In the genomic region with DNA sequence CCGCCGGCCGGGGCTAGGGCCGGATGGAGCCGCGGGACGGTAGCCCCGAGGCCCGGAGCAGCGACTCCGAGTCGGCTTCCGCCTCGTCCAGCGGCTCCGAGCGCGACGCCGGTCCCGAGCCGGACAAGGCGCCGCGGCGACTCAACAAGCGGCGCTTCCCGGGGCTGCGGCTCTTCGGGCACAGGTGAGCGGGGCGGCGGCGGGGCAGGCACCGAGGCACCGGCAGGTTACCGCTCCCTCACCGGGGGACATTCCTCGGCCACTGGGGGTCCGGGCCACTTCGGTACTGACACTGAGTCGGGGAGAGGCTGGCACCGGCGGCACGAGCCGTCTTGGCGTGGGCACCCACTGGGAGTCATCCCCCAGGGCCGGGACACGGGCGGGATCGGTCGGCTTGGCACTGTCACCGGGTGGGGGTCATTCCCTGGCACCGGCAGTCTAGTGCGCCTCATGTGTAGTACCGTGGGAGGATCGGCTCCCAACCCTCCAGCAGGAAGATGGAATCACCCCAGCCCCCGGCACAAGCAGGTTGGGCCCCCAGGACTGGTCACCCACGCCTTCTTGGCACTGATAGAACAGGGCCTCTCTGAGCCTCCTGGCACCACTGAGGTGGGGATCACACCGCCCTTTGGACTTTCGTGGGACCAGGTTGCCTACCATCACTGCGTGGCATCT, we compare ENCODE assay signal across 8 cellular contexts. TPM values are rescaled to one million over a fixed set of nuclear protein-coding genes. Genes with fewer than 3 reads are reported as not detected.
DNase-seq lines count a peak whose midpoint lies in the region; ATAC-seq and TF ChIP-seq lines count a peak whose summit lies in the region.

No MANE protein-coding gene starts in this region.

- H3F3A ChIP-seq in SK-N-SH (replicated peaks; ENCODE audit: insufficient read depth) = no peaks in the 10 kb centered on the region

- WGBS in SK-N-SH (ENCODE audit: low lambda C conversion rate) = 6% methylated on average over 11 of the region's 63 CpGs
- 9 to 12% methylated on average over 20 to 63 of the region's 63 CpGs for WGBS in endodermal cell (ENCODE audit: insufficient coverage in 1 of 2, insufficient read length in 1 of 2), 2 experiments

- H3K27ac ChIP-seq in SK-N-SH (ENCODE audit: low read depth in 2 of 2, low read length in 1 of 2) (peak overlapping the region in 1 of 2 experiments; percentile 5; a peak in 1 of 4 replicates), endodermal cell (ENCODE audit: low read depth, low read length) (no peak overlapping the region)

- peaks cover 44% of the 10 kb centered on the region for H3K36me3 Mint-ChIP-seq in activated T-cell treated with anti-CD3 and anti-CD28 coated beads, Interleukin-2, amount 50 U/mL, for 24 hours (ENCODE audit: low read depth)
- no peaks in the 10 kb centered on the region for H3K36me3 Mint-ChIP-seq in endodermal cell (ENCODE audit: low read depth)
- no peaks in the 10 kb centered on the region for H3K36me3 Mint-ChIP-seq in nephron progenitor cell (ENCODE audit: low read depth)

- TF ChIP-seq CTCF in SK-N-SH (IDR thresholded peaks at IDR 0.05) = no peak
- TF ChIP-seq CTCF in endodermal cell (conservative IDR thresholded peaks at IDR 0.05) = no peak
- TF ChIP-seq CTCF in nephron progenitor cell (IDR thresholded peaks at IDR 0.05) = no peak

- no peaks in the 10 kb centered on the region for H3K9me3 Mint-ChIP-seq in activated T-cell treated with anti-CD3 and anti-CD28 coated beads, Interleukin-2, amount 50 U/mL, for 24 hours
- H3K9me3 Mint-ChIP-seq in endodermal cell (no peaks in the 10 kb centered on the region), nephron progenitor cell (no peaks in the 10 kb centered on the region)

- peaks cover 17 to 19% of the 10 kb centered on the region in 2 experiments; a peak in 3 of 4 replicates for H3K4me1 ChIP-seq in SK-N-SH (ENCODE audit: control insufficient read depth in 1 of 2, insufficient read depth in 2 of 2, low read depth in 1 of 2, low read length in 1 of 2)
- peaks cover 10% of the 10 kb centered on the region for H3K4me1 ChIP-seq in endodermal cell (ENCODE audit: control insufficient read depth, insufficient read depth, low read length)

- H3K4me3 Mint-ChIP-seq in activated T-cell treated with anti-CD3 and anti-CD28 coated beads, Interleukin-2, amount 50 U/mL, for 24 hours = peak overlapping the region; percentile 84
- peak overlapping the region; percentile 69 for H3K4me3 Mint-ChIP-seq in endodermal cell
- H3K4me3 Mint-ChIP-seq in nephron progenitor cell = peak overlapping the region; percentile 85

- H3K36me3 ChIP-seq in SK-N-SH (replicated peaks in 1 of 2; ENCODE audit: control insufficient read depth in 1 of 2, insufficient read depth in 2 of 2, low read length in 1 of 2) = peaks cover 0 to 3% of the 10 kb centered on the region in 2 experiments
- H3K36me3 ChIP-seq in endodermal cell (ENCODE audit: control insufficient read depth, insufficient read depth, low read length) = no peaks in the 10 kb centered on the region

- peaks cover 28% of the 10 kb centered on the region; the same call in 1 of the 2 replicates for H4K20me1 ChIP-seq in SK-N-SH (ENCODE audit: insufficient read depth)

- no peak for TF ChIP-seq RAD21 in SK-N-SH (IDR thresholded peaks at IDR 0.05; ENCODE audit: low read length)

- H3K9me3 ChIP-seq in SK-N-SH (no peaks in the 10 kb centered on the region), endodermal cell (ENCODE audit: control insufficient read depth, low read length) (no peaks in the 10 kb centered on the region)

- peak overlapping the region; percentile 92 for H3K27ac Mint-ChIP-seq in activated T-cell treated with anti-CD3 and anti-CD28 coated beads, Interleukin-2, amount 50 U/mL, for 24 hours
- H3K27ac Mint-ChIP-seq in endodermal cell (no peak overlapping the region), nephron progenitor cell (no peak overlapping the region)

- CTCF ChIA-PET in SK-N-SH (lab: Yijun Ruan, JAX) = interaction anchor here (0.6 to 17.7 kb wide), 20 partner anchors 14 to 271 kb away, joined by 3 to 423 read pairs (median 5); a partner anchor contains a TSS

- ATAC-seq in left lobe of liver (no peak), HG02970 (IDR thresholded peaks at IDR 0.05; ENCODE audit: low FRiP score, unreplicated experiment) (no peak)

- POLR2A ChIA-PET in SK-N-SH (lab: Yijun Ruan, JAX) = interaction anchor here (1.2 kb wide), 1 partner anchor 105 kb away, joined by 6 read pairs; no protein-coding TSS in a partner anchor

- DNase-seq in activated T-cell treated with anti-CD3 and anti-CD28 coated beads, Interleukin-2, amount 50 U/mL, for 24 hours = no peak
- no peak for DNase-seq in activated T-cell treated with anti-CD3 and anti-CD28 coated beads, Interleukin-2, amount 50 U/mL, for 1 hour
- peak; percentile 63 for DNase-seq in SK-N-SH
- DNase-seq in endodermal cell = peak; percentile 60
- DNase-seq in nephron progenitor cell = no peak
- DNase-seq in NCI-H446 treated with DMSO at 0.1 percent for 48 hours (lab: John Stamatoyannopoulos, UW) = no peak
- DNase-seq in left lobe of liver (ENCODE audit: low spot score) = no peak

- H3K4me1 Mint-ChIP-seq in activated T-cell treated with anti-CD3 and anti-CD28 coated beads, Interleukin-2, amount 50 U/mL, for 24 hours (ENCODE audit: low read depth) = peaks cover 79% of the 10 kb centered on the region
- H3K4me1 Mint-ChIP-seq in endodermal cell = peaks cover 55% of the 10 kb centered on the region
- H3K4me1 Mint-ChIP-seq in nephron progenitor cell = peaks cover 67% of the 10 kb centered on the region

- H3K27me3 ChIP-seq in SK-N-SH (ENCODE audit: insufficient read depth) (no peaks in the 10 kb centered on the region), endodermal cell (ENCODE audit: control insufficient read depth, insufficient read depth, low read length, poor library complexity, severe bottlenecking) (peaks cover 17% of the 10 kb centered on the region)

- H3K27me3 Mint-ChIP-seq in activated T-cell treated with anti-CD3 and anti-CD28 coated beads, Interleukin-2, amount 50 U/mL, for 24 hours = no peaks in the 10 kb centered on the region
- H3K27me3 Mint-ChIP-seq in endodermal cell (ENCODE audit: insufficient read depth) = peaks cover 23% of the 10 kb centered on the region
- H3K27me3 Mint-ChIP-seq in nephron progenitor cell (ENCODE audit: low read depth, poor library complexity) = peaks cover 28% of the 10 kb centered on the region

- TF ChIP-seq EP300 in SK-N-SH (IDR thresholded peaks at IDR 0.05; ENCODE audit: borderline replicate concordance in 1 of 2, low read depth in 1 of 2, low read length in 1 of 2) = no peak

- H3K4me2 ChIP-seq in SK-N-SH = peak overlapping the region; percentile 99

- peaks cover 50% of the 10 kb centered on the region for H3K79me2 ChIP-seq in SK-N-SH (ENCODE audit: insufficient read depth)

- H3K4me3 ChIP-seq in SK-N-SH (ENCODE audit: low read depth in 2 of 2, low read length in 1 of 2) (peak overlapping the region; percentile 82 to 86), endodermal cell (ENCODE audit: low read length) (peak overlapping the region; percentile 82)

- H3K9ac ChIP-seq in SK-N-SH = peak overlapping the region; percentile 78
- H3K9ac ChIP-seq in endodermal cell (ENCODE audit: extremely low read depth, low read length, poor library complexity, severe bottlenecking) = peak overlapping the region; percentile 34

- no peaks in the 10 kb centered on the region for H3K9me2 ChIP-seq in SK-N-SH

- H2AFZ ChIP-seq in SK-N-SH (ENCODE audit: low read depth) = peak overlapping the region; percentile 59; the same call in 1 of the 2 replicates

TF ChIP-seq in SK-N-SH, 30 proteins besides CTCF, POLR2A, EP300 and RAD21:
- TF ChIP-seq MXI1 (IDR thresholded peaks at IDR 0.05; ENCODE audit: low read depth, low read length) = 0 out of 2 replicates have a peak, but pooled peaks have one; percentile 16
- TF ChIP-seq JUND (IDR thresholded peaks at IDR 0.05) = no peak

RNA-seq across cellular contexts. Expression of a gene that starts 0.5 kb away (rescaled TPM):
- 23.9 and 33.2 TPM in 2 replicates for polyA plus RNA-seq in SK-N-SH (2012; rRNA removed)
- polyA plus RNA-seq in SK-N-SH (2012; cell fraction: cytosol; rRNA removed) = 9.1 and 17.5 TPM in 2 replicates
- polyA plus RNA-seq in SK-N-SH (2012; cell fraction: nucleus; rRNA removed) = 80.1 and 95.5 TPM in 2 replicates
- total RNA-seq in endodermal cell = 10 to 100 TPM; 49.6 to 57.3 TPM
- polyA plus RNA-seq in endodermal cell (2013, experiment 1 of 2) = 40.7 TPM
- polyA plus RNA-seq in endodermal cell (2013, experiment 2 of 2) = 38.7 TPM
- total RNA-seq in left lobe of liver = 13.0 TPM

RNA-seq across cellular contexts. Expression of a gene that starts 33.7 kb away (rescaled TPM):
- polyA plus RNA-seq in SK-N-SH (2012; rRNA removed) = 1,545 and 2,395 TPM in 2 replicates
- 1,392 and 2,174 TPM in 2 replicates for polyA plus RNA-seq in SK-N-SH (2012; cell fraction: cytosol; rRNA removed)
- 538 and 1,110 TPM in 2 replicates for polyA plus RNA-seq in SK-N-SH (2012; cell fraction: nucleus; rRNA removed)
- 1,000 to 10,000 TPM in 1 of 2 donors, 100 to 1,000 TPM in 1; 644 to 1,502 TPM for total RNA-seq in endodermal cell
- 1,103 TPM for polyA plus RNA-seq in endodermal cell (2013, experiment 1 of 2)
- polyA plus RNA-seq in endodermal cell (2013, experiment 2 of 2) = 1,014 TPM
- total RNA-seq in left lobe of liver = 2.0 TPM

RNA-seq across cellular contexts. Expression of a gene that starts 43.8 kb away (rescaled TPM):
- 0.13 and 0.26 TPM in 2 replicates for polyA plus RNA-seq in SK-N-SH (2012; rRNA removed)
- polyA plus RNA-seq in SK-N-SH (2012; cell fraction: cytosol; rRNA removed) = 0.08 and 0.18 TPM in 2 replicates
- 0.36 and 0.39 TPM in 2 replicates for polyA plus RNA-seq in SK-N-SH (2012; cell fraction: nucleus; rRNA removed)
- total RNA-seq in endodermal cell = under 1 TPM in 1 of 2 donors, not detected in 1; 0.46 TPM
- 0.28 TPM for polyA plus RNA-seq in endodermal cell (2013, experiment 1 of 2)
- 0.25 TPM for polyA plus RNA-seq in endodermal cell (2013, experiment 2 of 2)
- total RNA-seq in left lobe of liver = not detected

Comparison
In these comparisons a context has a peak if more than half of its experiments do, and no peak if none do; other contexts are left out.
1. DNase-seq: peak in SK-N-SH (single experiment) and endodermal cell (single experiment); none in activated T-cell treated with anti-CD3 and anti-CD28 coated beads, Interleukin-2, amount 50 U/mL, for 24 hours (single experiment), activated T-cell treated with anti-CD3 and anti-CD28 coated beads, Interleukin-2, amount 50 U/mL, for 1 hour (single experiment), nephron progenitor cell (single experiment), NCI-H446 treated with DMSO at 0.1 percent for 48 hours (single experiment) and left lobe of liver (single experiment).
2. RNA of a gene that starts 33.7 kb away (total RNA-seq): 644 to 1,502 TPM in endodermal cell; 2.0 TPM in left lobe of liver (single experiment); every median in the first group is over 100 times any median in the second.
3. Peak in every context shown above with its lines, with median percentiles within 50 percentile points of each other: H3K4me3 Mint-ChIP-seq.